Comparison of ENCODE assay signal across 6 cellular contexts in genomic region chr19:48964205-48965032, GRCh38. TPM values are rescaled to one million over a fixed set of nuclear protein-coding genes. Genes with fewer than 3 reads are reported as not detected.
DNase-seq lines count a peak whose midpoint lies in the region; ATAC-seq, FAIRE-seq and TF ChIP-seq lines count a peak whose summit lies in the region.

No MANE protein-coding gene starts in this region.

- peak overlapping the region; percentile 32 to 97 (median 87) for H3K4me3 ChIP-seq in right lobe of liver

- H3K9me3 ChIP-seq in right lobe of liver = no peaks in the 10 kb centered on the region

- TF ChIP-seq POLR2A in GM12891 (IDR thresholded peaks at IDR 0.05; ENCODE audit: low read depth, low read length) (no peak), right lobe of liver (IDR thresholded peaks at IDR 0.05) (no peak)

- H3K27ac ChIP-seq in right lobe of liver = peak overlapping the region; percentile 97 to 99 (median 98)

- peak; percentile 23 for FAIRE-seq in GM12891 (lab: Jason Lieb, UNC)

- CTCF ChIA-PET in activated B cell treated with CpG ODN at 0.5 μM for 24 hours (lab: Charles Lee) = interaction anchor here (1.3 to 1.4 kb wide), 2 partner anchors 169 to 176 kb away, joined by 4 to 5 read pairs; no protein-coding TSS in a partner anchor

- TF ChIP-seq CTCF in activated B cell treated with CpG ODN at 0.5 μM for 24 hours (IDR thresholded peaks at IDR 0.05) = no peak
- TF ChIP-seq CTCF in right lobe of liver (IDR thresholded peaks at IDR 0.05) = no peak

- intact Hi-C loops in activated B cell treated with CpG ODN at 0.5 μM for 24 hours (cut with micrococcal nuclease) (loop anchor here (1.0 to 5.0 kb wide), 7 partner anchors 10 to 626 kb away; partner anchors contain the start of genes BAX, DBP and PRR12), right lobe of liver (cut with DNase I) (loop anchor here in 1 of 2 donors (10.0 kb wide), 1 partner anchor 60 kb away; the partner anchor contains the start of gene NUCB1)

- H3K4me1 Mint-ChIP-seq in activated B cell treated with CpG ODN at 0.5 μM for 24 hours = peaks cover 70% of the 10 kb centered on the region

- H3K4me1 ChIP-seq in right lobe of liver = peaks cover 0 to 26% (median 0%) of the 10 kb centered on the region in 4 donors

- no peaks in the 10 kb centered on the region for H3K27me3 Mint-ChIP-seq in activated B cell treated with CpG ODN at 0.5 μM for 24 hours

- H3K9me3 Mint-ChIP-seq in activated B cell treated with CpG ODN at 0.5 μM for 24 hours = no peaks in the 10 kb centered on the region

- H3K27me3 ChIP-seq in right lobe of liver = no peaks in the 10 kb centered on the region

- POLR2A ChIA-PET in activated B cell treated with CpG ODN at 0.5 μM for 24 hours (lab: Charles Lee) = interaction anchor here (0.7 to 8.1 kb wide), 17 partner anchors 10 to 345 kb away, joined by 3 to 179 read pairs (median 5); partner anchors contain the start of genes BAX, GYS1, NUCB1 and PPP1R15A

- peaks cover 46% of the 10 kb centered on the region for H3K36me3 Mint-ChIP-seq in activated B cell treated with CpG ODN at 0.5 μM for 24 hours (ENCODE audit: low read depth)

- 3% methylated on average over 17 of the region's 19 CpGs for WGBS in right lobe of liver (ENCODE audit: insufficient coverage, low coverage, low lambda C conversion rate, missing lambda C conversion rate)

- H3K36me3 ChIP-seq in right lobe of liver = peaks cover 0 to 18% (median 1%) of the 10 kb centered on the region in 4 donors

- DNase-seq in GM12891 (ENCODE audit: insufficient read length, low spot score) (no peak), activated B cell treated with CpG ODN at 0.5 μM for 24 hours (no peak), right lobe of liver (peak in 2 of 3 donors; percentile 72 to 80), NCI-H345 (lab: John Stamatoyannopoulos, UW) (no peak)

- H3K27ac Mint-ChIP-seq in activated B cell treated with CpG ODN at 0.5 μM for 24 hours = peak overlapping the region; percentile 99

- ATAC-seq in activated B cell treated with CpG ODN at 0.5 μM for 24 hours (ENCODE audit: low read depth) (no peak), right lobe of liver (peak in 2 of 4 donors; percentile 2 to 4), HG02623 (IDR thresholded peaks at IDR 0.05; ENCODE audit: unreplicated experiment) (no peak), HG03442 (IDR thresholded peaks at IDR 0.05; ENCODE audit: unreplicated experiment) (no peak)

- peak overlapping the region; percentile 99 for H3K4me3 Mint-ChIP-seq in activated B cell treated with CpG ODN at 0.5 μM for 24 hours

TF ChIP-seq in GM12891, 5 proteins besides CTCF, POLR2A, EP300 and RAD21:
- TF ChIP-seq POLR2AphosphoS5 (IDR thresholded peaks at IDR 0.05; ENCODE audit: low read depth, low read length) = 0 out of 2 replicates have a peak, but pooled peaks have one; percentile 0
- no peak for TF ChIP-seq TAF1 (IDR thresholded peaks at IDR 0.05; ENCODE audit: low read depth, low read length)
- no peak for TF ChIP-seq SPI1 (IDR thresholded peaks at IDR 0.05; ENCODE audit: low read depth, low read length)
- 0 out of 2 replicates have a peak, but pooled peaks have one; percentile 9 for TF ChIP-seq POU2F2 (IDR thresholded peaks at IDR 0.05; ENCODE audit: low read depth, low read length)

RNA-seq across cellular contexts. Expression of gene FTL, which starts 0.7 kb away (rescaled TPM):
- polyA plus RNA-seq in GM12891 (2012; ENCODE audit: low read depth, missing spikeins) = 2,219 TPM
- total RNA-seq in activated B cell treated with CpG ODN at 0.5 μM for 24 hours (888 and 935 TPM in 2 replicates), right lobe of liver (over 10,000 TPM in 3 of 6 experiments, 1,000 to 10,000 TPM in 3; 5,005 to 19,229 (median 10,447) TPM)

RNA-seq across cellular contexts. Expression of gene BAX, which starts 9.7 kb away (rescaled TPM):
- 262 TPM for polyA plus RNA-seq in GM12891 (2012; ENCODE audit: low read depth, missing spikeins)
- total RNA-seq in activated B cell treated with CpG ODN at 0.5 μM for 24 hours (111 and 129 TPM in 2 replicates), right lobe of liver (10 to 100 TPM; 15.9 to 54.1 (median 30.8) TPM)

RNA-seq across cellular contexts. Expression of gene GYS1, which starts 28.7 kb away (rescaled TPM):
- polyA plus RNA-seq in GM12891 (2012; ENCODE audit: low read depth, missing spikeins) = 46.8 TPM
- 50.7 and 52.7 TPM in 2 replicates for total RNA-seq in activated B cell treated with CpG ODN at 0.5 μM for 24 hours
- 10 to 100 TPM in 2 of 6 experiments, 1 to 10 TPM in 4; 4.7 to 12.5 (median 8.9) TPM for total RNA-seq in right lobe of liver

RNA-seq across cellular contexts. Expression of gene RUVBL2, which starts 29.3 kb away (rescaled TPM):
- 104 TPM for polyA plus RNA-seq in GM12891 (2012; ENCODE audit: low read depth, missing spikeins)
- total RNA-seq in activated B cell treated with CpG ODN at 0.5 μM for 24 hours (75.6 and 79.4 TPM in 2 replicates), right lobe of liver (10 to 100 TPM; 22.8 to 66.7 (median 32.3) TPM)

RNA-seq across cellular contexts. Expression of gene DHDH, which starts 30.9 kb away (rescaled TPM):
- polyA plus RNA-seq in GM12891 (2012; ENCODE audit: low read depth, missing spikeins) = 0.71 TPM
- not detected in 2 replicates for total RNA-seq in activated B cell treated with CpG ODN at 0.5 μM for 24 hours
- under 1 TPM in 1 of 6 experiments, not detected in 5; 0.29 TPM for total RNA-seq in right lobe of liver

Comparison
In these comparisons a context has a peak if more than half of its experiments do, and no peak if none do; other contexts are left out.
1. DNase-seq: peak in right lobe of liver (2 of 3); none in GM12891 (single experiment), activated B cell treated with CpG ODN at 0.5 μM for 24 hours (single experiment) and NCI-H345 (single experiment).